8 cellular contexts compared by ENCODE assay signal in the genomic region with DNA sequence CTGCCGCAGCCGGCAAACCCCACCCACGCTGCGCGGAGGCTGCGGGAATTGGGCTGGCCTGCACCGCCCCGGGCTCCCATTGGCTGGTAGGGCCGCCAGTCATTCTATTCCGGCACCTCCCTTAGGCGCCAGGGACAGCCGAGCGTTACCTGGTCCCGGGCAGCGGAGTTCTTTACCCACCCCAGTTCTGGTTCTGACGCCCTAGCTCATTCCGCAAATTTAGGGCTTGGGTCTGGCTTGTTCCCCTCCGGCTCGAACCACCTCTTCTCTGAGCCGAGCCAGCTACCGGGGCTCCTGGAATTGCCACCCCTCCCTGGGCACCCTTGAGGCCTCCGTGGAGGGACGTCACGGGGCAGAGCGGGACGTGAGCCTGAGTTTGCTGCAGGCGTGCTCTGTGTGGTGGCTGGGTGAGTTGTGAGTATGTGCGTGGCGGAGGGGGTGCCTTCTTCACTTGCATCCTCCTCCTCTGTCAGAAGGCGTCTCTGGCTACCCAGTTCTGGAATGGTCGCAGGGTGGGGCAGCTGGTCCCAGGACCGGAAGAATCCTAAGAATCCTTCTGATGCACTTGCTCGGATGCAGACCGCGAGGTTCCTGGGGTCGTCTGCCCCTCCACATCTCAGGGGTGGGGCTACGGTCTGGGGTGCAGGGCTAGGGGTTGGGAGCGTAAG. TPM values are rescaled to one million over a fixed set of nuclear protein-coding genes. Genes with fewer than 3 reads are reported as not detected.
DNase-seq lines count a peak whose midpoint lies in the region; ATAC-seq lines count a peak whose summit lies in the region.

A gene (minus strand): TSS at position 2 of the 668 bp plus-strand sequence. CDS start 910 bp downstream, outside the sequence.
A gene with protein sequence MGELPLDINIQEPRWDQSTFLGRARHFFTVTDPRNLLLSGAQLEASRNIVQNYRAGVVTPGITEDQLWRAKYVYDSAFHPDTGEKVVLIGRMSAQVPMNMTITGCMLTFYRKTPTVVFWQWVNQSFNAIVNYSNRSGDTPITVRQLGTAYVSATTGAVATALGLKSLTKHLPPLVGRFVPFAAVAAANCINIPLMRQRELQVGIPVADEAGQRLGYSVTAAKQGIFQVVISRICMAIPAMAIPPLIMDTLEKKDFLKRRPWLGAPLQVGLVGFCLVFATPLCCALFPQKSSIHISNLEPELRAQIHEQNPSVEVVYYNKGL (plus strand): TSS at position 107 of the 668 bp plus-strand sequence. CDS start 3,461 bp downstream, outside the sequence.

- H3K4me3 Mint-ChIP-seq in activated CD4-positive, alpha-beta T cell treated with anti-CD3 and anti-CD28 coated beads for 36 hours, result peak within 1 kb of the TSS; percentile 80

- CTCF ChIA-PET in activated CD4-positive, alpha-beta T cell treated with anti-CD3 and anti-CD28 coated beads for 36 hours (lab: Charles Lee), result interaction anchor here (0.6 to 25.2 kb wide), 12 partner anchors 9 to 288 kb away, joined by 3 to 526 read pairs (median 5); a partner anchor contains a TSS

- ATAC-seq in GM19023 (IDR thresholded peaks at IDR 0.05; ENCODE audit: unreplicated experiment) (peak; percentile 91), HG03196 (IDR thresholded peaks at IDR 0.05; ENCODE audit: unreplicated experiment) (peak; percentile 83)
- peak; percentile 85 for ATAC-seq in activated CD4-positive, alpha-beta T cell treated with anti-CD3 and anti-CD28 coated beads for 36 hours

- no peaks in the 10 kb centered on the region for H3K9me3 Mint-ChIP-seq in activated CD4-positive, alpha-beta T cell treated with anti-CD3 and anti-CD28 coated beads for 36 hours (ENCODE audit: low read depth)

- H3K27ac Mint-ChIP-seq in activated CD4-positive, alpha-beta T cell treated with anti-CD3 and anti-CD28 coated beads for 36 hours, result peak within 1 kb of the TSS; percentile 82

- peaks cover 3% of the 10 kb centered on the region for H3K36me3 Mint-ChIP-seq in activated CD4-positive, alpha-beta T cell treated with anti-CD3 and anti-CD28 coated beads for 36 hours (ENCODE audit: low read depth)

- H3K4me1 Mint-ChIP-seq in activated CD4-positive, alpha-beta T cell treated with anti-CD3 and anti-CD28 coated beads for 36 hours, result peaks cover 22% of the 10 kb centered on the region

- DNase-seq in AG08395 (ENCODE audit: low spot score), result peak; percentile 98
- peak; percentile 45 to 88 for DNase-seq in NCI-H446 (lab: John Stamatoyannopoulos, UW)
- peak; percentile 98 for DNase-seq in activated CD4-positive, alpha-beta T cell treated with anti-CD3 and anti-CD28 coated beads for 36 hours
- peak; percentile 98 for DNase-seq in cerebellum (ENCODE audit: low spot score)
- DNase-seq in kidney tubule cell (ENCODE audit: low spot score), result peak; percentile 94
- DNase-seq in stimulated activated CD4-positive, alpha-beta T cell treated with anti-CD3 and anti-CD28 coated beads, Interleukin-1b, Interleukin-23, amount 100 ng/mL, for 1 hour (ENCODE audit: low read depth in 2 of 2), result peak; percentile 94 to 96

- POLR2A ChIA-PET in activated CD4-positive, alpha-beta T cell treated with anti-CD3 and anti-CD28 coated beads for 36 hours (lab: Charles Lee), result interaction anchor here (1.3 kb wide), 1 partner anchor 12 kb away, joined by 11 read pairs; no protein-coding TSS in a partner anchor

- intact Hi-C loops in activated CD4-positive, alpha-beta T cell treated with anti-CD3 and anti-CD28 coated beads for 36 hours (cut with DNase I, micrococcal nuclease), result loop anchor here (1.0 to 5.0 kb wide), 9 partner anchors 11 to 1025 kb away; a partner anchor contains a TSS

- no peaks in the 10 kb centered on the region for H3K27me3 Mint-ChIP-seq in activated CD4-positive, alpha-beta T cell treated with anti-CD3 and anti-CD28 coated beads for 36 hours

RNA-seq across cellular contexts. Expression of the first gene that starts in this region (rescaled TPM):
- total RNA-seq in activated CD4-positive, alpha-beta T cell treated with anti-CD3 and anti-CD28 coated beads for 36 hours, result under 1 TPM; 0.28 to 0.32 TPM
- 5.9 TPM for total RNA-seq in cerebellum

RNA-seq across cellular contexts. Expression of the second gene that starts in this region (rescaled TPM):
- total RNA-seq in activated CD4-positive, alpha-beta T cell treated with anti-CD3 and anti-CD28 coated beads for 36 hours, result 10 to 100 TPM; 30.0 to 37.7 TPM
- 47.7 TPM for total RNA-seq in cerebellum

Comparison
In these comparisons a context has a peak if more than half of its experiments do, and no peak if none do; other contexts are left out.
1. Peak in every context shown above with its lines: DNase-seq and ATAC-seq.